In genomic region chr1:240098534-240098933, GRCh38 we compare ENCODE assay signal across 23 cellular contexts. TPM values are rescaled to one million over a fixed set of nuclear protein-coding genes. Genes with fewer than 3 reads are reported as not detected.
"Had no signal": no experiment of that assay in that cellular context is flagged by ENCODE, and none has a peak within 500 bp of the region (broad histone marks: within the 10 kb centered on the region; RNA-seq: fewer than 3 reads in every experiment).

No MANE protein-coding gene starts in this region.

- H3K4me3 ChIP-seq: adrenal gland, cardiac muscle cell, ovary, spleen, thoracic aorta, upper lobe of left lung had no signal

- H3K27ac ChIP-seq: adrenal gland, cardiac muscle cell, epithelial cell of prostate, foreskin keratinocyte, ovary, spleen, thoracic aorta, upper lobe of left lung, WERI-Rb-1 had no signal

- H3K9me3 ChIP-seq: adrenal gland, ovary, spleen, thoracic aorta, upper lobe of left lung had no signal

- H3K4me3 Mint-ChIP-seq: activated T-cell treated with anti-CD3 and anti-CD28 coated beads, Interleukin-2, amount 50 U/mL, for 72 hours; effector memory CD8-positive, alpha-beta T cell; naive thymus-derived CD8-positive, alpha-beta T cell; stimulated activated memory B cell treated with anti-CD40 and anti-IgM and Interleukin-4, amounts not matched to agents 10 μg/mL and 1 μg/mL and 100 μg/mL, for 72 hours; T-helper 1 cell treated with Interleukin-12 subunit alpha and Interleukin-12 subunit beta and Interleukin-4 antibody, amounts not matched to agents 30 μg/mL and 1 μg/mL, for 36 hours had no signal

- H3K27ac Mint-ChIP-seq: activated naive CD4-positive, alpha-beta T cell treated with anti-CD3 and anti-CD28 coated beads, Interleukin-2, amount 50 U/mL, for 72 hours; activated T-cell treated with anti-CD3 and anti-CD28 coated beads, Interleukin-2, amount 50 U/mL, for 72 hours; effector memory CD8-positive, alpha-beta T cell; naive thymus-derived CD8-positive, alpha-beta T cell; stimulated activated memory B cell treated with anti-CD40 and anti-IgM and Interleukin-4, amounts not matched to agents 10 μg/mL and 1 μg/mL and 100 μg/mL, for 72 hours; T-helper 1 cell treated with Interleukin-12 subunit alpha and Interleukin-12 subunit beta and Interleukin-4 antibody, amounts not matched to agents 30 μg/mL and 1 μg/mL, for 36 hours had no signal

- H3K27me3 ChIP-seq: adrenal gland, ovary had no signal

- H3K36me3 Mint-ChIP-seq: activated naive CD4-positive, alpha-beta T cell treated with anti-CD3 and anti-CD28 coated beads, Interleukin-2, amount 50 U/mL, for 72 hours; naive thymus-derived CD8-positive, alpha-beta T cell; stimulated activated memory B cell treated with anti-CD40 and anti-IgM and Interleukin-4, amounts not matched to agents 10 μg/mL and 1 μg/mL and 100 μg/mL, for 72 hours had no signal

- ATAC-seq: activated naive CD4-positive, alpha-beta T cell treated with anti-CD3 and anti-CD28 coated beads, Interleukin-2, amount 50 U/mL, for 72 hours; activated T-cell treated with anti-CD3 and anti-CD28 coated beads, Interleukin-2, amount 50 U/mL, for 72 hours; effector memory CD8-positive, alpha-beta T cell; foreskin keratinocyte; left cardiac atrium; naive thymus-derived CD8-positive, alpha-beta T cell; stimulated activated memory B cell treated with anti-CD40 and anti-IgM and Interleukin-4, amounts not matched to agents 10 μg/mL and 1 μg/mL and 100 μg/mL, for 72 hours had no signal

- H3K36me3 ChIP-seq: adrenal gland, cardiac muscle cell, ovary, spleen, thoracic aorta, upper lobe of left lung had no signal

- DNase-seq: activated CD4-positive, alpha-beta T cell treated with anti-CD3 and anti-CD28 coated beads for 1 hour; activated gamma-delta T cell; activated T-cell treated with anti-CD3 and anti-CD28 coated beads, Interleukin-2, amount 50 U/mL, for 72 hours; adrenal gland; dermis blood vessel endothelial cell; effector memory CD8-positive, alpha-beta T cell; foreskin keratinocyte; hippocampal formation; left cardiac atrium; mesenchymal stem cell; naive thymus-derived CD8-positive, alpha-beta T cell; ovary; spleen; stimulated activated CD4-positive, alpha-beta T cell treated with anti-CD3 and anti-CD28 coated beads, Interleukin-4, amount 100 ng/mL, for 4 hours; upper lobe of left lung; WERI-Rb-1 had no signal

- H3K4me1 Mint-ChIP-seq: stimulated activated memory B cell treated with anti-CD40 and anti-IgM and Interleukin-4, amounts not matched to agents 10 μg/mL and 1 μg/mL and 100 μg/mL, for 72 hours had no signal

- H3K4me1 ChIP-seq: foreskin keratinocyte had no signal

- H3K9me3 Mint-ChIP-seq: activated T-cell treated with anti-CD3 and anti-CD28 coated beads, Interleukin-2, amount 50 U/mL, for 72 hours; stimulated activated memory B cell treated with anti-CD40 and anti-IgM and Interleukin-4, amounts not matched to agents 10 μg/mL and 1 μg/mL and 100 μg/mL, for 72 hours; T-helper 1 cell treated with Interleukin-12 subunit alpha and Interleukin-12 subunit beta and Interleukin-4 antibody, amounts not matched to agents 30 μg/mL and 1 μg/mL, for 36 hours had no signal

- H3K27me3 Mint-ChIP-seq: stimulated activated memory B cell treated with anti-CD40 and anti-IgM and Interleukin-4, amounts not matched to agents 10 μg/mL and 1 μg/mL and 100 μg/mL, for 72 hours had no signal

RNA-seq across cellular contexts. Expression of gene FMN2, which starts 6.9 kb away (rescaled TPM):
- total RNA-seq: activated CD8-positive, alpha-beta memory T cell treated with anti-CD3 and anti-CD28 coated beads for 36 hours; activated naive CD4-positive, alpha-beta T cell treated with anti-CD3 and anti-CD28 coated beads, Interleukin-2, amount 50 U/mL, for 72 hours; activated T-cell treated with anti-CD3 and anti-CD28 coated beads, Interleukin-2, amount 50 U/mL, for 72 hours; foreskin keratinocyte; naive thymus-derived CD8-positive, alpha-beta T cell had no signal
- polyA plus RNA-seq: foreskin keratinocyte; naive thymus-derived CD8-positive, alpha-beta T cell had no signal
